Comparison of ENCODE assay signal across 15 cellular contexts in the genomic region with DNA sequence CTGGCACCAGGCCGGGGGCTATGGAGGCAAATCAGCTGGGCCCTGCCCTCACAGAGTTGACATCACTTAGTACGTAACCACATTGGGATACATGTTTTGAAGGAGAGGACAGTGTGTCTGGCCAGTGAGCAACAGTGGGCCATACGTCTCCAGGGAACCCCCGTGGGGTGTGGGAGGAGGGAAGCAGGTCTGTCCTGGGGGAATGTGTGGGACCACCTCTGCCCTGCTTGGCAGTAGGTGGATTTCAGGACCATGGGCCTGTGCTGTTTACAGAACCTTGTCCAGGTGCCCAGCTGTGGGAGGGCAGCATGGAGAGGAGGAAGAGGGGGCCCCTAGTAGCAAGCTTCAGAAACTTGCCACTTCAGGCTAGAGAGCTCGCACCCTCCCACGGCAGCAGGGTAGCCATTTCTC. TPM values are rescaled to one million over a fixed set of nuclear protein-coding genes. Genes with fewer than 3 reads are reported as not detected.
"Had no signal": no experiment of that assay in that cellular context is flagged by ENCODE, and none has a peak within 500 bp of the region (broad histone marks: within the 10 kb centered on the region; RNA-seq: fewer than 3 reads in every experiment).

No MANE protein-coding gene starts in this region.

- H3K9me3 ChIP-seq: left lung, pancreas had no signal

- FAIRE-seq: pancreas had no signal

- H3K4me1 ChIP-seq: pancreas had no signal

- H3K36me3 ChIP-seq: pancreas had no signal

- H3K27me3 ChIP-seq: left lung, pancreas had no signal

- ATAC-seq: activated CD8-positive, alpha-beta T cell treated with anti-CD3 and anti-CD28 coated beads for 36 hours; activated T-cell treated with anti-CD3 and anti-CD28 coated beads, Interleukin-2, amount 50 U/mL, for 72 hours; left lung; SK-N-SH treated with all-trans-retinoic acid at 6 μM for 48 hours; stimulated activated naive B cell treated with anti-CD40 and anti-IgM and Interleukin-4, amounts not matched to agents 10 μg/mL and 1 μg/mL and 100 μg/mL, for 72 hours had no signal

- H3K4me3 ChIP-seq: left lung, pancreas had no signal

- H3K27ac ChIP-seq: left lung, pancreas had no signal

- DNase-seq: activated CD4-positive, alpha-beta T cell treated with anti-CD3 and anti-CD28 coated beads for 4 hours; activated CD8-positive, alpha-beta memory T cell treated with anti-CD3 and anti-CD28 coated beads, Interleukin-2, amount 50 U/mL, for 4 hours; activated CD8-positive, alpha-beta T cell treated with anti-CD3 and anti-CD28 coated beads for 36 hours; activated naive CD4-positive, alpha-beta T cell; activated T-cell treated with anti-CD3 and anti-CD28 coated beads, Interleukin-2, amount 50 U/mL, for 72 hours; caudate nucleus; erythroblast; immature natural killer cell; nephron progenitor cell; stimulated activated CD4-positive, alpha-beta T cell treated with anti-CD3 and anti-CD28 coated beads, Interleukin-1b, Interleukin-23, amount 100 ng/mL, for 48 hours; stimulated activated naive B cell treated with anti-CD40 and anti-IgM and Interleukin-4, amounts not matched to agents 10 μg/mL and 1 μg/mL and 100 μg/mL, for 72 hours had no signal

RNA-seq across cellular contexts. Expression of gene P2RY2, which starts 21.0 kb away (rescaled TPM):
- total RNA-seq: activated CD8-positive, alpha-beta T cell treated with anti-CD3 and anti-CD28 coated beads for 36 hours; activated T-cell treated with anti-CD3 and anti-CD28 coated beads, Interleukin-2, amount 50 U/mL, for 72 hours; T-helper 1 cell treated with Interleukin-12 subunit alpha and Interleukin-12 subunit beta and Interleukin-4 antibody, amounts not matched to agents 30 ng/mL and 1 ng/mL, for 36 hours had no signal

RNA-seq across cellular contexts. Expression of gene P2RY6, which starts 33.0 kb away (rescaled TPM):
- total RNA-seq: activated CD8-positive, alpha-beta T cell treated with anti-CD3 and anti-CD28 coated beads for 36 hours; activated T-cell treated with anti-CD3 and anti-CD28 coated beads, Interleukin-2, amount 50 U/mL, for 72 hours; T-helper 1 cell treated with Interleukin-12 subunit alpha and Interleukin-12 subunit beta and Interleukin-4 antibody, amounts not matched to agents 30 ng/mL and 1 ng/mL, for 36 hours had no signal
